In genomic region chr7:17130281-17131059, GRCh38 we compare ENCODE assay signal across 9 cellular contexts.
DNase-seq lines count a peak whose midpoint lies in the region; ATAC-seq and TF ChIP-seq lines count a peak whose summit lies in the region.
"Had no signal": no experiment of that assay in that cellular context is flagged by ENCODE, and none has a peak within 500 bp of the region (broad histone marks: within the 10 kb centered on the region; RNA-seq: fewer than 3 reads in every experiment).

No MANE protein-coding gene starts in this region.

- no peak overlapping the region for H3K4me3 Mint-ChIP-seq in MCF 10A (ENCODE audit: unreplicated experiment)

- CTCF ChIA-PET in MCF 10A (lab: Yijun Ruan, JAX) = no interaction called here

- intact Hi-C loops in MCF 10A (cut with micrococcal nuclease) = no loop called here
- intact Hi-C loops in breast epithelium (cut with DNase I; ENCODE audit: low total_unique reads) = no loop called here
- intact Hi-C loops in upper lobe of right lung (cut with DNase I) = no loop called here
- intact Hi-C loops in tibial artery (cut with DNase I; ENCODE audit: low total_unique reads) = no loop called here

- POLR2A ChIA-PET in MCF 10A (lab: Yijun Ruan, JAX) = interaction anchor here (0.6 kb wide), 1 partner anchor 501 kb away, joined by 3 read pairs; no protein-coding TSS in a partner anchor

- H3K36me3 ChIP-seq in breast epithelium = no peaks in the 10 kb centered on the region
- no peaks in the 10 kb centered on the region for H3K36me3 ChIP-seq in upper lobe of right lung
- H3K36me3 ChIP-seq in tibial artery = no peaks in the 10 kb centered on the region
- H3K36me3 ChIP-seq: ovary had no signal

- H3K36me3 Mint-ChIP-seq in MCF 10A (ENCODE audit: insufficient read depth, unreplicated experiment) = no peaks in the 10 kb centered on the region

- no TSS peak for BruUV-seq in MCF 10A (replicated peaks; lab: Mats Ljungman, UMichigan)

- no peak overlapping the region for H3K27ac ChIP-seq in breast epithelium
- H3K27ac ChIP-seq in upper lobe of right lung = peak overlapping the region; percentile 15
- H3K27ac ChIP-seq in tibial artery = no peak overlapping the region
- H3K27ac ChIP-seq: ovary had no signal

- ATAC-seq in upper lobe of right lung (peak; percentile 86), GM18870 (IDR thresholded peaks at IDR 0.05; ENCODE audit: unreplicated experiment) (no peak)

- H3K9me3 Mint-ChIP-seq in MCF 10A (ENCODE audit: unreplicated experiment) = no peaks in the 10 kb centered on the region

- no peaks in the 10 kb centered on the region for H3K9me3 ChIP-seq in breast epithelium
- no peaks in the 10 kb centered on the region for H3K9me3 ChIP-seq in upper lobe of right lung
- H3K9me3 ChIP-seq in tibial artery = no peaks in the 10 kb centered on the region
- H3K9me3 ChIP-seq: ovary had no signal

- no peaks in the 10 kb centered on the region for H3K27me3 Mint-ChIP-seq in MCF 10A (ENCODE audit: insufficient read depth, unreplicated experiment)

- H3K27ac Mint-ChIP-seq in MCF 10A (ENCODE audit: low read depth, unreplicated experiment) = no peak overlapping the region

- H3K27me3 ChIP-seq in breast epithelium (no peaks in the 10 kb centered on the region), upper lobe of right lung (no peaks in the 10 kb centered on the region), tibial artery (no peaks in the 10 kb centered on the region)
- H3K27me3 ChIP-seq: ovary had no signal

- TF ChIP-seq CTCF in MCF 10A (IDR thresholded peaks at IDR 0.05; ENCODE audit: unreplicated experiment) (no peak), breast epithelium (IDR thresholded peaks at IDR 0.05) (no peak), upper lobe of right lung (IDR thresholded peaks at IDR 0.05) (no peak), tibial artery (IDR thresholded peaks at IDR 0.05) (no peak)

- H3K4me1 Mint-ChIP-seq in MCF 10A (ENCODE audit: insufficient read depth, unreplicated experiment) = no peaks in the 10 kb centered on the region

- DNase-seq in MCF 10A (ENCODE audit: unreplicated experiment) = peak; percentile 59
- no peak for DNase-seq in breast epithelium (ENCODE audit: low spot score in 2 of 2)
- peak; percentile 84 for DNase-seq in amniotic epithelial cell (ENCODE audit: low read depth)
- DNase-seq in left kidney (ENCODE audit: low read depth, low spot score) = peak; percentile 90
- DNase-seq in upper lobe of right lung = no peak
- DNase-seq in tibial artery = no peak
- no peak for DNase-seq in amniotic stem cell (lab: John Stamatoyannopoulos, UW)
- DNase-seq: ovary had no signal

- TF ChIP-seq POLR2A in breast epithelium (IDR thresholded peaks at IDR 0.05) = no peak

- H3K4me3 ChIP-seq in breast epithelium = no peak overlapping the region
- peak overlapping the region; percentile 17 for H3K4me3 ChIP-seq in upper lobe of right lung
- no peak overlapping the region for H3K4me3 ChIP-seq in tibial artery
- H3K4me3 ChIP-seq: ovary had no signal

- H3K4me1 ChIP-seq in breast epithelium (no peaks in the 10 kb centered on the region), upper lobe of right lung (no peaks in the 10 kb centered on the region), tibial artery (no peaks in the 10 kb centered on the region)

Comparison
In these comparisons a context has a peak if more than half of its experiments do, and no peak if none do; other contexts are left out.
1. DNase-seq: peak in MCF 10A (single experiment), amniotic epithelial cell (single experiment) and left kidney (single experiment); none in breast epithelium (0 of 2), upper lobe of right lung (single experiment), tibial artery (0 of 2) and amniotic stem cell (single experiment).